Comparison of ENCODE assay signal across 32 cellular contexts in genomic region chr7:30266686-30267085, GRCh38.
"Had no signal": no experiment of that assay in that cellular context is flagged by ENCODE, and none has a peak within 500 bp of the region (broad histone marks: within the 10 kb centered on the region; RNA-seq: fewer than 3 reads in every experiment).

No MANE protein-coding gene starts in this region.

- H3K27ac Mint-ChIP-seq: activated CD4-positive, alpha-beta memory T cell treated with anti-CD3 and anti-CD28 coated beads for 36 hours; activated CD4-positive, alpha-beta T cell treated with anti-CD3 and anti-CD28 coated beads for 36 hours; activated CD4-positive, alpha-beta T cell treated with anti-CD3 and anti-CD28 coated beads, Interleukin-2, amount 10 ng/mL, durations not matched to agents 24 days and 14 days; activated CD8-positive, alpha-beta memory T cell treated with anti-CD3 and anti-CD28 coated beads, Interleukin-2, amount 10 ng/mL, durations not matched to agents 7 days and 5 days; activated CD8-positive, alpha-beta T cell treated with anti-CD3 and anti-CD28 coated beads, Interleukin-2, amount 10 ng/mL, durations not matched to agents 7 days and 5 days; activated naive CD4-positive, alpha-beta T cell treated with anti-CD3 and anti-CD28 coated beads for 36 hours; activated naive CD4-positive, alpha-beta T cell treated with anti-CD3 and anti-CD28 coated beads, Interleukin-2, amount 50 U/mL, for 24 hours; activated naive CD8-positive, alpha-beta T cell treated with anti-CD3 and anti-CD28 coated beads for 36 hours; activated naive CD8-positive, alpha-beta T cell treated with anti-CD3 and anti-CD28 coated beads, Interleukin-2, amount 50 U/mL, for 24 hours; activated T-helper 1 cell treated with anti-CD3 and anti-CD28 coated beads, Interleukin-12 subunit alpha, Interleukin-12 subunit beta, Interleukin-2, Interleukin-4 antibody, amounts not matched to agents 30 ng/mL and 10 ng/mL and 1 ng/mL, durations not matched to agents 14 hours and 24 hours and 36 hours; activated T-helper 2 cell treated with anti-CD3 and anti-CD28 coated beads, Interferon-gamma antibody, Interleukin-2, Interleukin-4, amounts not matched to agents 10 μg/mL and 5 μg/mL and 100 μg/mL, durations not matched to agents 14 hours and 24 hours and 36 hours; effector memory CD8-positive, alpha-beta T cell had no signal

- H3K4me3 Mint-ChIP-seq: activated CD4-positive, alpha-beta memory T cell treated with anti-CD3 and anti-CD28 coated beads for 36 hours; activated CD4-positive, alpha-beta T cell treated with anti-CD3 and anti-CD28 coated beads for 36 hours; activated CD4-positive, alpha-beta T cell treated with anti-CD3 and anti-CD28 coated beads, Interleukin-2, amount 10 ng/mL, durations not matched to agents 24 days and 14 days; activated CD8-positive, alpha-beta memory T cell treated with anti-CD3 and anti-CD28 coated beads, Interleukin-2, amount 10 ng/mL, durations not matched to agents 7 days and 5 days; activated CD8-positive, alpha-beta T cell treated with anti-CD3 and anti-CD28 coated beads, Interleukin-2, amount 10 ng/mL, durations not matched to agents 7 days and 5 days; activated naive CD4-positive, alpha-beta T cell treated with anti-CD3 and anti-CD28 coated beads for 36 hours; activated naive CD4-positive, alpha-beta T cell treated with anti-CD3 and anti-CD28 coated beads, Interleukin-2, amount 50 U/mL, for 24 hours; activated naive CD8-positive, alpha-beta T cell treated with anti-CD3 and anti-CD28 coated beads for 36 hours; activated naive CD8-positive, alpha-beta T cell treated with anti-CD3 and anti-CD28 coated beads, Interleukin-2, amount 50 U/mL, for 24 hours; activated T-helper 1 cell treated with anti-CD3 and anti-CD28 coated beads, Interleukin-12 subunit alpha, Interleukin-12 subunit beta, Interleukin-2, Interleukin-4 antibody, amounts not matched to agents 30 ng/mL and 10 ng/mL and 1 ng/mL, durations not matched to agents 14 hours and 24 hours and 36 hours; effector memory CD8-positive, alpha-beta T cell had no signal

- H3K4me1 Mint-ChIP-seq: activated CD4-positive, alpha-beta T cell treated with anti-CD3 and anti-CD28 coated beads for 36 hours; activated CD4-positive, alpha-beta T cell treated with anti-CD3 and anti-CD28 coated beads, Interleukin-2, amount 10 ng/mL, durations not matched to agents 24 days and 14 days; activated CD8-positive, alpha-beta memory T cell treated with anti-CD3 and anti-CD28 coated beads, Interleukin-2, amount 10 ng/mL, durations not matched to agents 7 days and 5 days; activated naive CD4-positive, alpha-beta T cell treated with anti-CD3 and anti-CD28 coated beads, Interleukin-2, amount 50 U/mL, for 24 hours; activated naive CD8-positive, alpha-beta T cell treated with anti-CD3 and anti-CD28 coated beads for 36 hours; activated naive CD8-positive, alpha-beta T cell treated with anti-CD3 and anti-CD28 coated beads, Interleukin-2, amount 50 U/mL, for 24 hours had no signal

- H3K36me3 Mint-ChIP-seq: activated CD4-positive, alpha-beta memory T cell treated with anti-CD3 and anti-CD28 coated beads for 36 hours; activated CD8-positive, alpha-beta memory T cell treated with anti-CD3 and anti-CD28 coated beads, Interleukin-2, amount 10 ng/mL, durations not matched to agents 7 days and 5 days; activated naive CD4-positive, alpha-beta T cell treated with anti-CD3 and anti-CD28 coated beads, Interleukin-2, amount 50 U/mL, for 24 hours; activated naive CD8-positive, alpha-beta T cell treated with anti-CD3 and anti-CD28 coated beads for 36 hours had no signal

- ATAC-seq: activated CD4-positive, alpha-beta T cell treated with anti-CD3 and anti-CD28 coated beads for 36 hours; activated CD8-positive, alpha-beta memory T cell treated with anti-CD3 and anti-CD28 coated beads, Interleukin-2, amount 10 ng/mL, durations not matched to agents 7 days and 5 days; activated CD8-positive, alpha-beta T cell treated with anti-CD3 and anti-CD28 coated beads, Interleukin-2, amount 10 ng/mL, durations not matched to agents 7 days and 5 days; activated naive CD8-positive, alpha-beta T cell treated with anti-CD3 and anti-CD28 coated beads, Interleukin-2, amount 50 U/mL, for 24 hours; body of pancreas; effector memory CD8-positive, alpha-beta T cell; foreskin keratinocyte; gastrocnemius medialis; heart left ventricle had no signal

- H3K36me3 ChIP-seq: adrenal gland, esophagus muscularis mucosa, gastrocnemius medialis, heart left ventricle had no signal

- H3K27ac ChIP-seq: adrenal gland, body of pancreas, esophagus muscularis mucosa, foreskin keratinocyte, gastrocnemius medialis, heart left ventricle had no signal

- H3K4me3 ChIP-seq: adrenal gland, body of pancreas, esophagus muscularis mucosa, gastrocnemius medialis, heart left ventricle had no signal

- H3K27me3 Mint-ChIP-seq: activated CD4-positive, alpha-beta memory T cell treated with anti-CD3 and anti-CD28 coated beads for 36 hours; activated CD4-positive, alpha-beta T cell treated with anti-CD3 and anti-CD28 coated beads for 36 hours; activated naive CD4-positive, alpha-beta T cell treated with anti-CD3 and anti-CD28 coated beads, Interleukin-2, amount 50 U/mL, for 24 hours; effector memory CD8-positive, alpha-beta T cell had no signal

- H3K27me3 ChIP-seq: adrenal gland, body of pancreas, esophagus muscularis mucosa, foreskin keratinocyte, gastrocnemius medialis, heart left ventricle had no signal

- H3K9me3 Mint-ChIP-seq: activated CD4-positive, alpha-beta memory T cell treated with anti-CD3 and anti-CD28 coated beads for 36 hours; activated CD4-positive, alpha-beta T cell treated with anti-CD3 and anti-CD28 coated beads, Interleukin-2, amount 10 ng/mL, durations not matched to agents 24 days and 14 days; activated naive CD4-positive, alpha-beta T cell treated with anti-CD3 and anti-CD28 coated beads for 36 hours; activated naive CD4-positive, alpha-beta T cell treated with anti-CD3 and anti-CD28 coated beads, Interleukin-2, amount 50 U/mL, for 24 hours; activated naive CD8-positive, alpha-beta T cell treated with anti-CD3 and anti-CD28 coated beads for 36 hours; activated naive CD8-positive, alpha-beta T cell treated with anti-CD3 and anti-CD28 coated beads, Interleukin-2, amount 50 U/mL, for 24 hours; activated T-helper 1 cell treated with anti-CD3 and anti-CD28 coated beads, Interleukin-12 subunit alpha, Interleukin-12 subunit beta, Interleukin-2, Interleukin-4 antibody, amounts not matched to agents 30 ng/mL and 10 ng/mL and 1 ng/mL, durations not matched to agents 14 hours and 24 hours and 36 hours; activated T-helper 2 cell treated with anti-CD3 and anti-CD28 coated beads, Interferon-gamma antibody, Interleukin-2, Interleukin-4, amounts not matched to agents 10 μg/mL and 5 μg/mL and 100 μg/mL, durations not matched to agents 14 hours and 24 hours and 36 hours; effector memory CD8-positive, alpha-beta T cell had no signal

- H3K4me1 ChIP-seq: adrenal gland, foreskin keratinocyte, gastrocnemius medialis had no signal

- DNase-seq: activated CD4-positive, alpha-beta memory T cell treated with anti-CD3 and anti-CD28 coated beads for 36 hours; activated CD4-positive, alpha-beta T cell treated with anti-CD3 and anti-CD28 coated beads for 36 hours; activated CD4-positive, alpha-beta T cell treated with anti-CD3 and anti-CD28 coated beads, Interleukin-2, amount 10 ng/mL, durations not matched to agents 24 days and 14 days; activated CD4-positive, CD25-positive, alpha-beta regulatory T cell; activated CD4-positive, CD25-positive, alpha-beta regulatory T cell treated with anti-CD3 and anti-CD28 coated beads, Interleukin-2, amount 50 U/mL, for 72 hours; activated CD8-positive, alpha-beta memory T cell treated with anti-CD3 and anti-CD28 coated beads, Interleukin-2, amount 10 ng/mL, durations not matched to agents 7 days and 5 days; activated CD8-positive, alpha-beta memory T cell treated with anti-CD3 and anti-CD28 coated beads, Interleukin-2, amount 50 U/mL, for 4 hours; activated CD8-positive, alpha-beta T cell treated with anti-CD3 and anti-CD28 coated beads, Interleukin-2, amount 10 ng/mL, durations not matched to agents 7 days and 5 days; activated effector memory CD4-positive, alpha-beta T cell treated with anti-CD3 and anti-CD28 coated beads, Interleukin-2, amount 50 U/mL, for 16 hours; activated naive CD4-positive, alpha-beta T cell treated with anti-CD3 and anti-CD28 coated beads for 36 hours; activated naive CD8-positive, alpha-beta T cell treated with anti-CD3 and anti-CD28 coated beads for 36 hours; activated naive CD8-positive, alpha-beta T cell treated with anti-CD3 and anti-CD28 coated beads, Interleukin-2, amount 50 U/mL, for 24 hours; activated T-cell treated with anti-CD3 and anti-CD28 coated beads, Interleukin-2, amount 50 U/mL, for 1 hour; activated T-cell treated with anti-CD3 and anti-CD28 coated beads, Interleukin-2, amount 50 U/mL, for 48 hours; adrenal gland; amygdala; aorta; body of pancreas; caudate nucleus; cortex of kidney; dermis blood vessel endothelial cell; effector CD4-positive, alpha-beta T cell; effector memory CD8-positive, alpha-beta T cell; erythroblast; foreskin keratinocyte; gastrocnemius medialis; glutamatergic neuron; heart left ventricle had no signal
